In genomic region chr2:181174880-181175590, GRCh38 we compare ENCODE assay signal across 12 cellular contexts.
DNase-seq lines count a peak whose midpoint lies in the region; ATAC-seq, FAIRE-seq and TF ChIP-seq lines count a peak whose summit lies in the region.
"Had no signal": no experiment of that assay in that cellular context is flagged by ENCODE, and none has a peak within 500 bp of the region (broad histone marks: within the 10 kb centered on the region; RNA-seq: fewer than 3 reads in every experiment).

No MANE protein-coding gene starts in this region.

- H3K36me3 Mint-ChIP-seq in activated T-cell treated with anti-CD3 and anti-CD28 coated beads, Interleukin-2, amount 50 U/mL, for 4 hours (ENCODE audit: insufficient read depth): no peaks in the 10 kb centered on the region
- peaks cover 0 to 1% of the 10 kb centered on the region in 2 donors for H3K36me3 Mint-ChIP-seq in stimulated activated naive B cell treated with anti-CD40 and anti-IgM and Interleukin-4, amounts not matched to agents 10 μg/mL and 1 μg/mL and 100 μg/mL, for 72 hours

- peak overlapping the region; percentile 7 for H3K4me3 Mint-ChIP-seq in activated T-cell treated with anti-CD3 and anti-CD28 coated beads, Interleukin-2, amount 50 U/mL, for 4 hours
- no peak overlapping the region for H3K4me3 Mint-ChIP-seq in stimulated activated naive B cell treated with anti-CD40 and anti-IgM and Interleukin-4, amounts not matched to agents 10 μg/mL and 1 μg/mL and 100 μg/mL, for 72 hours

- no peak overlapping the region for H3K27ac Mint-ChIP-seq in stimulated activated naive B cell treated with anti-CD40 and anti-IgM and Interleukin-4, amounts not matched to agents 10 μg/mL and 1 μg/mL and 100 μg/mL, for 72 hours

- no peak for DNase-seq in activated T-cell treated with anti-CD3 and anti-CD28 coated beads, Interleukin-2, amount 50 U/mL, for 4 hours
- no peak for DNase-seq in activated T-cell treated with anti-CD3 and anti-CD28 coated beads for 4 hours
- peak; percentile 47 for DNase-seq in bronchial epithelial cell (ENCODE audit: low read depth)
- DNase-seq in stimulated activated naive B cell treated with anti-CD40 and anti-IgM and Interleukin-4, amounts not matched to agents 10 μg/mL and 1 μg/mL and 100 μg/mL, for 72 hours: no peak
- DNase-seq in urothelium cell line (ENCODE audit: low spot score): no peak
- no peak for DNase-seq in caudate nucleus (lab: John Stamatoyannopoulos, UW)
- no peak for DNase-seq in AML-193 (lab: John Stamatoyannopoulos, UW)
- DNase-seq: activated effector memory CD4-positive, alpha-beta T cell treated with anti-CD3 and anti-CD28 coated beads, Interleukin-2, amount 50 U/mL, for 16 hours; NCI-H1092; occipital lobe; tibial artery had no signal

- peaks cover 5% of the 10 kb centered on the region for H3K9me3 ChIP-seq in KOPT-K1 (ENCODE audit: insufficient read depth, low read length, poor library complexity, severe bottlenecking)
- H3K9me3 ChIP-seq: tibial artery had no signal

- H3K4me1 Mint-ChIP-seq in activated T-cell treated with anti-CD3 and anti-CD28 coated beads, Interleukin-2, amount 50 U/mL, for 4 hours (ENCODE audit: low read depth): peaks cover 55% of the 10 kb centered on the region
- peaks cover 6 to 16% of the 10 kb centered on the region in 2 donors for H3K4me1 Mint-ChIP-seq in stimulated activated naive B cell treated with anti-CD40 and anti-IgM and Interleukin-4, amounts not matched to agents 10 μg/mL and 1 μg/mL and 100 μg/mL, for 72 hours

- H3K4me3 ChIP-seq in bronchial epithelial cell (ENCODE audit: low read depth, low read length): no peak overlapping the region
- H3K4me3 ChIP-seq: tibial artery had no signal

- peaks cover 7% of the 10 kb centered on the region; the same call in 1 of the 2 replicates for H3K36me3 ChIP-seq in KOPT-K1 (ENCODE audit: insufficient read depth, low read length)
- H3K36me3 ChIP-seq in bronchial epithelial cell (ENCODE audit: control insufficient read depth, insufficient read depth, low read length): no peaks in the 10 kb centered on the region
- H3K36me3 ChIP-seq: tibial artery had no signal

- no peaks in the 10 kb centered on the region for H3K27me3 Mint-ChIP-seq in activated T-cell treated with anti-CD3 and anti-CD28 coated beads, Interleukin-2, amount 50 U/mL, for 4 hours (ENCODE audit: low read depth)
- H3K27me3 Mint-ChIP-seq in stimulated activated naive B cell treated with anti-CD40 and anti-IgM and Interleukin-4, amounts not matched to agents 10 μg/mL and 1 μg/mL and 100 μg/mL, for 72 hours: no peaks in the 10 kb centered on the region

- ATAC-seq in activated T-cell treated with anti-CD3 and anti-CD28 coated beads, Interleukin-2, amount 50 U/mL, for 4 hours: peak in 1 of 2 donors; percentile 14
- ATAC-seq in stimulated activated naive B cell treated with anti-CD40 and anti-IgM and Interleukin-4, amounts not matched to agents 10 μg/mL and 1 μg/mL and 100 μg/mL, for 72 hours (replicated peaks): peak; percentile 62 to 77

- no peaks in the 10 kb centered on the region for H3K27me3 ChIP-seq in bronchial epithelial cell (ENCODE audit: control insufficient read depth, insufficient read depth, low read length)
- H3K27me3 ChIP-seq: tibial artery had no signal

- TF ChIP-seq CTCF in bronchial epithelial cell (IDR thresholded peaks at IDR 0.05; ENCODE audit: insufficient read depth, low read length, severe bottlenecking): no peak

- peaks cover 4% of the 10 kb centered on the region for H3K9me3 Mint-ChIP-seq in activated T-cell treated with anti-CD3 and anti-CD28 coated beads, Interleukin-2, amount 50 U/mL, for 4 hours
- H3K9me3 Mint-ChIP-seq in stimulated activated naive B cell treated with anti-CD40 and anti-IgM and Interleukin-4, amounts not matched to agents 10 μg/mL and 1 μg/mL and 100 μg/mL, for 72 hours: peaks cover 2 to 4% of the 10 kb centered on the region in 2 donors

- FAIRE-seq in bronchial epithelial cell (lab: Jason Lieb, UNC): no peak
- FAIRE-seq in urothelium cell line (lab: Jason Lieb, UNC): no peak

- H3K27ac ChIP-seq in KOPT-K1 (ENCODE audit: low read depth, low read length, poor library complexity, severe bottlenecking): peak overlapping the region; percentile 21
- no peak overlapping the region for H3K27ac ChIP-seq in caudate nucleus (ENCODE audit: low read depth, low read length)
- H3K27ac ChIP-seq: tibial artery had no signal
